ENCODE assay signal across 13 cellular contexts in genomic region chr13:60690607-60691006, GRCh38.
DNase-seq lines count a peak whose midpoint lies in the region; ATAC-seq and TF ChIP-seq lines count a peak whose summit lies in the region.
"Had no signal": no experiment of that assay in that cellular context is flagged by ENCODE, and none has a peak within 500 bp of the region (broad histone marks: within the 10 kb centered on the region; RNA-seq: fewer than 3 reads in every experiment).

No MANE protein-coding gene starts in this region.

- no peaks in the 10 kb centered on the region for H3K79me2 ChIP-seq in GM23338 (replicated peaks; ENCODE audit: insufficient read depth)

- ATAC-seq in GM23338 (no peak), left lung (peak; percentile 57), upper lobe of right lung (peak; percentile 79), HG03354 (IDR thresholded peaks at IDR 0.05; ENCODE audit: poor library complexity, severe bottlenecking, unreplicated experiment) (no peak)

- H3K4me3 Mint-ChIP-seq in GM23338, result no peak overlapping the region
- H3K4me3 Mint-ChIP-seq: CD4-positive, alpha-beta memory T cell had no signal

- no peaks in the 10 kb centered on the region for H3K27me3 Mint-ChIP-seq in GM23338 (ENCODE audit: insufficient read depth, low read depth, poor library complexity)

- no peaks in the 10 kb centered on the region for H3K36me3 Mint-ChIP-seq in GM23338 (ENCODE audit: low read depth)
- H3K36me3 Mint-ChIP-seq: CD4-positive, alpha-beta memory T cell had no signal

- no peaks in the 10 kb centered on the region for H4K20me1 ChIP-seq in GM23338 (replicated peaks; ENCODE audit: insufficient read depth)

- intact Hi-C loops in left lung (cut with DNase I) (no loop called here), upper lobe of right lung (cut with DNase I) (no loop called here)

- peak overlapping the region; percentile 35; the same call in 1 of the 2 replicates for H2AFZ ChIP-seq in GM23338

- no peak overlapping the region for H3K27ac Mint-ChIP-seq in GM23338
- H3K27ac Mint-ChIP-seq: CD4-positive, alpha-beta memory T cell had no signal

- no peak for DNase-seq in GM23338 (ENCODE audit: low spot score)
- peak; percentile 1 for DNase-seq in LNCaP clone FGC (ENCODE audit: low read depth)
- DNase-seq in left lung, result no peak
- DNase-seq in upper lobe of right lung, result no peak
- DNase-seq in nucleus accumbens (lab: John Stamatoyannopoulos, UW), result no peak
- DNase-seq: C1 segment of cervical spinal cord; Calu3; CD4-positive, alpha-beta memory T cell; DMS53; DND-41; H7; HCEC 1CT had no signal

- no peak overlapping the region for H3K4me2 ChIP-seq in GM23338

- no peak for TF ChIP-seq CTCF in GM23338 (conservative IDR thresholded peaks at IDR 0.05; ENCODE audit: low read depth in 2 of 2)
- no peak for TF ChIP-seq CTCF in LNCaP clone FGC (IDR thresholded peaks at IDR 0.05; ENCODE audit: control insufficient read depth, extremely low read depth, insufficient read depth)
- TF ChIP-seq CTCF in left lung (IDR thresholded peaks at IDR 0.05), result no peak
- no peak for TF ChIP-seq CTCF in upper lobe of right lung (IDR thresholded peaks at IDR 0.05)

- H3K36me3 ChIP-seq in GM23338 (ENCODE audit: insufficient read depth) (no peaks in the 10 kb centered on the region; the same call in 1 of the 2 replicates), left lung (no peaks in the 10 kb centered on the region), upper lobe of right lung (no peaks in the 10 kb centered on the region)

- H3K4me1 ChIP-seq in GM23338 (ENCODE audit: insufficient read depth) (no peaks in the 10 kb centered on the region; the same call in 1 of the 2 replicates), left lung (no peaks in the 10 kb centered on the region), upper lobe of right lung (no peaks in the 10 kb centered on the region)

- H3K9me3 Mint-ChIP-seq in GM23338, result no peaks in the 10 kb centered on the region; the same call in 2 of the 3 replicates

- H3K9me3 ChIP-seq in left lung, result no peaks in the 10 kb centered on the region
- no peaks in the 10 kb centered on the region for H3K9me3 ChIP-seq in upper lobe of right lung

- H3K27me3 ChIP-seq in GM23338 (ENCODE audit: insufficient read depth) (no peaks in the 10 kb centered on the region), left lung (no peaks in the 10 kb centered on the region), upper lobe of right lung (no peaks in the 10 kb centered on the region)

- H3K27ac ChIP-seq in GM23338 (ENCODE audit: low read depth) (no peak overlapping the region), left lung (no peak overlapping the region), upper lobe of right lung (no peak overlapping the region)

- H3F3A ChIP-seq in GM23338 (replicated peaks; ENCODE audit: low read depth), result no peaks in the 10 kb centered on the region

- H3K4me1 Mint-ChIP-seq in GM23338, result no peaks in the 10 kb centered on the region
- H3K4me1 Mint-ChIP-seq: CD4-positive, alpha-beta memory T cell had no signal

- no peak overlapping the region for H3K4me3 ChIP-seq in GM23338
- no peak overlapping the region for H3K4me3 ChIP-seq in LNCaP clone FGC (ENCODE audit: low read depth, low read length)
- no peak overlapping the region for H3K4me3 ChIP-seq in left lung
- no peak overlapping the region for H3K4me3 ChIP-seq in upper lobe of right lung

- H3K9me2 ChIP-seq in GM23338 (ENCODE audit: insufficient read depth), result peaks cover 4% of the 10 kb centered on the region; the same call in 1 of the 2 replicates

TF ChIP-seq in GM23338, 12 proteins besides CTCF, POLR2A, EP300 and RAD21 (continues in another document):
- TF ChIP-seq EZH2phosphoT487 (IDR thresholded peaks at IDR 0.05; ENCODE audit: unreplicated experiment) (no peak), ZNF331 (CRISPR knock-in tag; IDR thresholded peaks at IDR 0.05; ENCODE audit: low read depth) (no peak), REST (IDR thresholded peaks at IDR 0.05; ENCODE audit: unreplicated experiment) (no peak), POLR2AphosphoS5 (IDR thresholded peaks at IDR 0.05; ENCODE audit: low read depth) (no peak), ZNF114 (CRISPR knock-in tag; IDR thresholded peaks at IDR 0.05) (no peak), CREB1 (CRISPR knock-in tag; IDR thresholded peaks at IDR 0.05; ENCODE audit: low read depth) (no peak), ETS1 (IDR thresholded peaks at IDR 0.05) (no peak), JUNB (IDR thresholded peaks at IDR 0.05; ENCODE audit: unreplicated experiment) (no peak), EZH2 (IDR thresholded peaks at IDR 0.05; ENCODE audit: low read depth, unreplicated experiment) (no peak), STAT1 (IDR thresholded peaks at IDR 0.05; ENCODE audit: unreplicated experiment) (no peak)

Comparison
In these comparisons a context has a peak if more than half of its experiments do, and no peak if none do; other contexts are left out.
1. ATAC-seq: peak in left lung (single experiment) and upper lobe of right lung (single experiment); none in GM23338 (single experiment) and HG03354 (single experiment).